ENCODE assay signal across 23 cellular contexts in the genomic region with DNA sequence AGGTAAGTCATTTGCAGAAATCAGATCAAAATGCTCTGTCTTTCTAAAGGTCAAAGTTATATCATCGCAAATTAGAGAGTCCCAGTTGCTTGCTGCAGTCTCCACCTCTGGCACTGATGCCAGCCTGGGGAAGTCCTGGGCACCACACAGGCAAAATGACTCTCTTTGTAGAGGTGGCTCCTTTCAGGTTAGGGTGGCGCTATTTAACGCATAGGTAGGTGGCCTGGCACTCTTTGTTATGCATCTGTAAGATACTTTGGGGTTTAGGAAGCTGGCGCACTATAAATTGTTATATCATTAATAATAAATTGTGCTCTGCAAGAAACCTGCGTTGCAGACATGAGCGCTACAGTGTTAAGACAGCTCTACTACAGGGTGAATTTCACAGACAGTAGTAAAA.
DNase-seq lines count a peak whose midpoint lies in the region; ATAC-seq, FAIRE-seq and TF ChIP-seq lines count a peak whose summit lies in the region.
"Had no signal": no experiment of that assay in that cellular context is flagged by ENCODE, and none has a peak within 500 bp of the region (broad histone marks: within the 10 kb centered on the region; RNA-seq: fewer than 3 reads in every experiment).

No MANE protein-coding gene starts in this region.

- H3K56ac ChIP-seq in H1 (replicated peaks; ENCODE audit: insufficient read length, low read depth, low read length) = no peak overlapping the region

- H3K36me3 ChIP-seq in GM23338 (ENCODE audit: insufficient read depth) (no peaks in the 10 kb centered on the region), HUES64 (ENCODE audit: insufficient read depth, low read length) (no peaks in the 10 kb centered on the region), H1 (ENCODE audit: control insufficient read depth in 2 of 4, insufficient read depth in 4 of 4, low read length in 3 of 4) (no peaks in the 10 kb centered on the region), brain microvascular endothelial cell (replicated peaks) (no peaks in the 10 kb centered on the region)
- H3K36me3 ChIP-seq: BLaER1, Peyer's patch had no signal

- H3K9ac ChIP-seq in HUES64 (ENCODE audit: low read depth, low read length) (peak overlapping the region; percentile 32; the same call in 1 of the 2 replicates), H1 (replicated peaks in 1 of 4; ENCODE audit: extremely low read depth in 1 of 4, low read depth in 3 of 4, low read length in 3 of 4) (no peak overlapping the region)
- H3K9ac ChIP-seq: BLaER1, GM23248 had no signal

- H4K8ac ChIP-seq in H1 (ENCODE audit: extremely low read depth, insufficient read depth, low read length) = no peak overlapping the region

- H3K27ac ChIP-seq in GM23338 (ENCODE audit: low read depth) = no peak overlapping the region
- H3K27ac ChIP-seq in HUES64 (ENCODE audit: low read depth, low read length) = peak overlapping the region; percentile 34; the same call in 1 of the 2 replicates
- no peak overlapping the region for H3K27ac ChIP-seq in H1 (ENCODE audit: low read depth, low read length)
- H3K27ac ChIP-seq in brain microvascular endothelial cell = no peak overlapping the region
- H3K27ac ChIP-seq: BLaER1, GM23248, Peyer's patch, SK-N-MC had no signal

- H2BK15ac ChIP-seq in H1 (ENCODE audit: low read length) = no peak overlapping the region

- no peak for TF ChIP-seq POLR2A in H1 (IDR thresholded peaks at IDR 0.05; ENCODE audit: control extremely low read depth in 1 of 2, low read depth in 2 of 2, low read length in 2 of 2)

- DNase-seq in GM23338 (ENCODE audit: low spot score) (peak; percentile 16), H1 (ENCODE audit: low read depth in 1 of 2, low spot score in 2 of 2) (no peak), NCI-H2196 (lab: John Stamatoyannopoulos, UW; ENCODE audit: unreplicated experiment) (no peak), NCI-H1092 (lab: John Stamatoyannopoulos, UW) (no peak), brain microvascular endothelial cell (no peak), ACHN (no peak)
- DNase-seq: CD4-positive, CD25-positive, alpha-beta regulatory T cell; DMS53; GM23248; NCI-H1048; NCI-H1417 treated with DMSO at 0.1 percent for 48 hours; NCI-H1694 treated with DMSO at 0.1 percent for 48 hours; NCI-H2081; NCI-H446 treated with DMSO at 0.1 percent for 48 hours; NCI-H526; Peyer's patch; SIG-M5 had no signal

- no peaks in the 10 kb centered on the region for H3F3A ChIP-seq in GM23338 (replicated peaks; ENCODE audit: low read depth)

- H3K27me3 ChIP-seq in GM23338 (ENCODE audit: insufficient read depth) (peaks cover 16% of the 10 kb centered on the region; the same call in 1 of the 2 replicates), HUES64 (ENCODE audit: insufficient read depth, low read length) (peaks cover 21% of the 10 kb centered on the region), H1 (replicated peaks in 1 of 4; ENCODE audit: control insufficient read depth in 3 of 4, extremely low read depth in 1 of 4, insufficient read depth in 3 of 4, low read length in 3 of 4) (peaks cover 1 to 9% (median 4%) of the 10 kb centered on the region in 4 experiments; a peak in 5 of 7 replicates), brain microvascular endothelial cell (replicated peaks) (no peaks in the 10 kb centered on the region)
- H3K27me3 ChIP-seq: BLaER1, Peyer's patch had no signal

- H3K4me1 Mint-ChIP-seq in GM23338 (peaks cover 28% of the 10 kb centered on the region), nephron (peaks cover 34% of the 10 kb centered on the region)

- H3K79me2 ChIP-seq in GM23338 (replicated peaks; ENCODE audit: insufficient read depth) (no peaks in the 10 kb centered on the region), H1 (ENCODE audit: control insufficient read depth in 1 of 2, insufficient read depth in 2 of 2, low read length in 2 of 2) (no peaks in the 10 kb centered on the region)

- H4K91ac ChIP-seq in H1 (replicated peaks; ENCODE audit: insufficient read length, low read length) = no peak overlapping the region

- H3K36me3 Mint-ChIP-seq in GM23338 (ENCODE audit: low read depth) (no peaks in the 10 kb centered on the region; the same call in 2 of the 3 replicates), nephron (ENCODE audit: low read depth) (no peaks in the 10 kb centered on the region)
- H3K36me3 Mint-ChIP-seq: CD4-positive, CD25-positive, alpha-beta regulatory T cell had no signal

- H3K27me3 Mint-ChIP-seq in GM23338 (ENCODE audit: insufficient read depth, low read depth, poor library complexity) = peaks cover 16% of the 10 kb centered on the region
- H3K27me3 Mint-ChIP-seq in nephron (ENCODE audit: low read depth) = peaks cover 8% of the 10 kb centered on the region

- POLR2A ChIA-PET in H1 (lab: Charles Lee; ENCODE audit: partially characterized antibody) = no interaction called here

- no peaks in the 10 kb centered on the region; the same call in 1 of the 2 replicates for H3K9me2 ChIP-seq in GM23338 (ENCODE audit: insufficient read depth)

- TF ChIP-seq RAD21 in H1 (IDR thresholded peaks at IDR 0.05 in 1 of 2, conservative IDR thresholded peaks at IDR 0.05 in 1 of 2; ENCODE audit: low read depth in 2 of 2, low read length in 2 of 2) = no peak

- no peak for TF ChIP-seq EP300 in H1 (IDR thresholded peaks at IDR 0.05; ENCODE audit: borderline replicate concordance in 1 of 2, low read depth in 2 of 2, low read length in 2 of 2)

- no peak overlapping the region for H2AFZ ChIP-seq in GM23338
- H2AFZ ChIP-seq in H1 (ENCODE audit: low read length) = no peak overlapping the region
- H2AFZ ChIP-seq: GM23248 had no signal

- no peak overlapping the region for H2AK5ac ChIP-seq in H1 (ENCODE audit: low read depth, low read length)

- H3K4me1 ChIP-seq in GM23338 (ENCODE audit: insufficient read depth) = peaks cover 20% of the 10 kb centered on the region
- H3K4me1 ChIP-seq in HUES64 (ENCODE audit: insufficient read depth, low read length) = peaks cover 21% of the 10 kb centered on the region
- H3K4me1 ChIP-seq in H1 (replicated peaks in 1 of 4; ENCODE audit: control insufficient read depth in 3 of 4, insufficient read depth in 4 of 4, low read length in 3 of 4) = peaks cover 0 to 7% (median 3%) of the 10 kb centered on the region in 4 experiments; a peak in 4 of 7 replicates
- H3K4me1 ChIP-seq: BLaER1, Peyer's patch had no signal

- no peaks in the 10 kb centered on the region for H3K79me1 ChIP-seq in H1 (ENCODE audit: low read depth, low read length)

- CTCF ChIA-PET in H1 (lab: Charles Lee; ENCODE audit: partially characterized antibody) = interaction anchor here (1.0 to 1.6 kb wide), 4 partner anchors 10 to 60 kb away, joined by 4 to 6 read pairs (median 4); no protein-coding TSS in a partner anchor

- no peaks in the 10 kb centered on the region; the same call in 1 of the 2 replicates for H3K23me2 ChIP-seq in H1 (ENCODE audit: low read depth, low read length)

- in situ Hi-C loops in brain microvascular endothelial cell (cut with HindIII; ENCODE audit: low pct_ligation_motif_present, low sequenced_read_pairs) = no loop called here
- in situ Hi-C loops in ACHN (cut with HindIII; ENCODE audit: low pct_ligation_motif_present, low pct_unique_long_range_greater_than_20kb, low sequenced_read_pairs) = no loop called here

- no peaks in the 10 kb centered on the region; the same call in 2 of the 3 replicates for H3K9me3 Mint-ChIP-seq in GM23338
- H3K9me3 Mint-ChIP-seq in nephron = no peaks in the 10 kb centered on the region
- H3K9me3 Mint-ChIP-seq: CD4-positive, CD25-positive, alpha-beta regulatory T cell had no signal

- no peak overlapping the region for H3K4ac ChIP-seq in H1 (replicated peaks; ENCODE audit: insufficient read length, low read depth, low read length)

- peak overlapping the region; percentile 61 for H3K4me2 ChIP-seq in GM23338
- peak overlapping the region; percentile 22 to 33; a peak in 3 of 4 replicates for H3K4me2 ChIP-seq in H1 (ENCODE audit: insufficient read depth in 1 of 2, low read depth in 2 of 2, low read length in 2 of 2)
- H3K4me2 ChIP-seq: BLaER1 had no signal

- H3K18ac ChIP-seq in H1 (ENCODE audit: extremely low read depth, low read length) = no peak overlapping the region

- TF ChIP-seq CTCF in GM23338 (conservative IDR thresholded peaks at IDR 0.05; ENCODE audit: low read depth in 2 of 2) (no peak), H1 (IDR thresholded peaks at IDR 0.05; ENCODE audit: control extremely low read depth in 1 of 3, insufficient read depth in 1 of 3, low read depth in 1 of 3, low read length in 3 of 3) (no peak), nephron (IDR thresholded peaks at IDR 0.05; ENCODE audit: unreplicated experiment in 3 of 3) (no peak), brain microvascular endothelial cell (IDR thresholded peaks at IDR 0.05; ENCODE audit: low read depth, low read length, missing control alignments) (no peak)

- no peaks in the 10 kb centered on the region for H3K9me3 ChIP-seq in HUES64 (ENCODE audit: insufficient read depth, low read depth, low read length)
- H3K9me3 ChIP-seq in H1 (ENCODE audit: insufficient read depth in 2 of 2, low read depth in 1 of 2, low read length in 1 of 2) = no peaks in the 10 kb centered on the region
- H3K9me3 ChIP-seq: BLaER1, Peyer's patch had no signal

- no peak overlapping the region for H3K4me3 ChIP-seq in GM23338
- no peak overlapping the region; the same call in 1 of the 2 replicates for H3K4me3 ChIP-seq in HUES64 (ENCODE audit: low read length)
- peak overlapping the region in 2 of 4 experiments; percentile 6 to 17; a peak in 1 of 8 replicates for H3K4me3 ChIP-seq in H1 (ENCODE audit: extremely low read depth in 1 of 4, insufficient read depth in 2 of 4, low read depth in 3 of 4, low read length in 4 of 4)
- H3K4me3 ChIP-seq in brain microvascular endothelial cell (ENCODE audit: low read depth, low read length) = no peak overlapping the region
- H3K4me3 ChIP-seq: BLaER1, GM23248, Peyer's patch, SK-N-MC had no signal

- no peak for FAIRE-seq in H1 (lab: Jason Lieb, UNC)
- FAIRE-seq: GM18507 had no signal

- 26% methylated on average over 5 of the region's 6 CpGs for WGBS in HUES64
- 34% methylated on average over 6 of the region's 6 CpGs; no CpG with 5 or more reads in 1 of the 2 experiments for WGBS in H1 (ENCODE audit: extremely low coverage in 1 of 2, insufficient coverage in 1 of 2, insufficient read length in 1 of 2, insufficient replicate concordance in 2 of 2, low coverage in 1 of 2, low lambda C conversion rate in 2 of 2, missing lambda C conversion rate in 1 of 2), 2 experiments

- H2BK5ac ChIP-seq in H1 (ENCODE audit: low read depth, low read length) = no peak overlapping the region

- peak; percentile 71 for ATAC-seq in GM23338
- ATAC-seq: HCT116 had no signal

- H2BK20ac ChIP-seq in H1 (ENCODE audit: low read length) = 0 out of 2 replicates have a peak overlapping the region, but pooled peaks have one; percentile 36

- no peak overlapping the region for H3K14ac ChIP-seq in H1 (ENCODE audit: insufficient read length)

- H2BK120ac ChIP-seq in H1 (replicated peaks; ENCODE audit: low read depth, low read length) = no peak overlapping the region

- peak overlapping the region; percentile 19 for H3K4me3 Mint-ChIP-seq in GM23338
- no peak overlapping the region for H3K4me3 Mint-ChIP-seq in nephron
- H3K4me3 Mint-ChIP-seq: CD4-positive, CD25-positive, alpha-beta regulatory T cell had no signal

- H4K20me1 ChIP-seq in GM23338 (replicated peaks; ENCODE audit: insufficient read depth) (no peaks in the 10 kb centered on the region), H1 (replicated peaks in 1 of 2; ENCODE audit: control insufficient read depth in 1 of 2, insufficient read depth in 2 of 2, low read length in 2 of 2) (no peaks in the 10 kb centered on the region)
- H4K20me1 ChIP-seq: BLaER1 had no signal

- no peak overlapping the region for H4K5ac ChIP-seq in H1 (ENCODE audit: insufficient read length, low read depth, low read length)

- no peak overlapping the region for H3K27ac Mint-ChIP-seq in GM23338
- H3K27ac Mint-ChIP-seq in nephron = peak overlapping the region; percentile 50 to 85 (median 64)
- H3K27ac Mint-ChIP-seq: CD4-positive, CD25-positive, alpha-beta regulatory T cell had no signal

- H2BK12ac ChIP-seq in H1 (ENCODE audit: low read depth, low read length) = no peak overlapping the region

- no peak overlapping the region for H3K23ac ChIP-seq in H1 (ENCODE audit: insufficient read length)
